ENCODE assay signal across 8 cellular contexts in genomic region chr1:6423321-6423999, GRCh38. TPM values are rescaled to one million over a fixed set of nuclear protein-coding genes. Genes with fewer than 3 reads are reported as not detected.
DNase-seq lines count a peak whose midpoint lies in the region; ATAC-seq and TF ChIP-seq lines count a peak whose summit lies in the region.

No MANE protein-coding gene starts in this region.

- H3K27me3 Mint-ChIP-seq in activated naive CD8-positive, alpha-beta T cell, result peaks cover 12% of the 10 kb centered on the region
- H3K27me3 Mint-ChIP-seq in immature natural killer cell (ENCODE audit: low read depth in 3 of 3), result peaks cover 8 to 16% (median 9%) of the 10 kb centered on the region in 3 donors

- no peaks in the 10 kb centered on the region for H3K36me3 Mint-ChIP-seq in activated naive CD8-positive, alpha-beta T cell
- H3K36me3 Mint-ChIP-seq in immature natural killer cell, result no peaks in the 10 kb centered on the region

- H3K79me2 ChIP-seq in SU-DHL-6 (ENCODE audit: insufficient read depth, low read length), result no peaks in the 10 kb centered on the region

- no peaks in the 10 kb centered on the region for H3K9me3 ChIP-seq in SU-DHL-6 (ENCODE audit: insufficient read depth, low read length)

- H3K9ac ChIP-seq in SU-DHL-6 (ENCODE audit: low read length), result no peak overlapping the region

- ATAC-seq in GM21786 (IDR thresholded peaks at IDR 0.05; ENCODE audit: unreplicated experiment), result no peak

- DNase-seq in EL, result peak; percentile 63
- DNase-seq in Kasumi-1 (lab: John Stamatoyannopoulos, UW), result peak; percentile 28 to 57
- DNase-seq in immature natural killer cell, result peak; percentile 21 to 41 (median 32)
- DNase-seq in stimulated activated CD4-positive, alpha-beta T cell treated with anti-CD3 and anti-CD28 coated beads, TNF-alpha, amount 100 ng/mL, for 1 hour (ENCODE audit: low read depth in 3 of 3, low spot score in 1 of 3), result peak; percentile 38 to 64 (median 48)
- no peak for DNase-seq in AG08396 (ENCODE audit: low spot score)

- no peaks in the 10 kb centered on the region for H4K20me1 ChIP-seq in SU-DHL-6 (ENCODE audit: low read depth, low read length)

- H3K4me2 ChIP-seq in SU-DHL-6 (ENCODE audit: low read depth, low read length, poor library complexity, severe bottlenecking), result no peak overlapping the region

- no peak overlapping the region for H3K27ac Mint-ChIP-seq in activated naive CD8-positive, alpha-beta T cell
- H3K27ac Mint-ChIP-seq in immature natural killer cell, result no peak overlapping the region

- H3K4me3 ChIP-seq in SU-DHL-6 (ENCODE audit: insufficient read depth, low read length, poor library complexity, severe bottlenecking), result no peak overlapping the region

- H3K36me3 ChIP-seq in SU-DHL-6 (ENCODE audit: low read length), result no peaks in the 10 kb centered on the region

- H3K4me1 Mint-ChIP-seq in activated naive CD8-positive, alpha-beta T cell (ENCODE audit: low read depth), result peaks cover 10% of the 10 kb centered on the region
- H3K4me1 Mint-ChIP-seq in immature natural killer cell, result peaks cover 7 to 11% of the 10 kb centered on the region in 2 donors

- H3K4me3 Mint-ChIP-seq in activated naive CD8-positive, alpha-beta T cell, result peak overlapping the region; percentile 63
- peak overlapping the region in 4 of 5 donors; percentile 47 to 68 (median 59) for H3K4me3 Mint-ChIP-seq in immature natural killer cell

- H3K9me3 Mint-ChIP-seq in activated naive CD8-positive, alpha-beta T cell (ENCODE audit: low read depth), result no peaks in the 10 kb centered on the region
- H3K9me3 Mint-ChIP-seq in immature natural killer cell, result peaks cover 0 to 2% (median 0%) of the 10 kb centered on the region in 6 donors

- no peaks in the 10 kb centered on the region for H3F3A ChIP-seq in SU-DHL-6 (ENCODE audit: insufficient read depth)

- peak; percentile 85 for TF ChIP-seq CTCF in SU-DHL-6 (IDR thresholded peaks at IDR 0.05; ENCODE audit: insufficient read depth, low read length, poor library complexity, severe bottlenecking)

- no peaks in the 10 kb centered on the region for H3K27me3 ChIP-seq in SU-DHL-6 (ENCODE audit: low read length)

- H2AFZ ChIP-seq in SU-DHL-6 (ENCODE audit: low read depth, low read length, severe bottlenecking), result no peak overlapping the region

- H3K27ac ChIP-seq in SU-DHL-6 (ENCODE audit: low read depth, low read length), result no peak overlapping the region

- H3K9me2 ChIP-seq in SU-DHL-6 (replicated peaks; ENCODE audit: insufficient read depth, low read length), result no peaks in the 10 kb centered on the region

RNA-seq across cellular contexts. Expression of gene ESPN, which starts 1.1 kb away (rescaled TPM):
- not detected for polyA plus RNA-seq in immature natural killer cell

RNA-seq across cellular contexts. Expression of gene HES2, which starts 3.7 kb away (rescaled TPM):
- polyA plus RNA-seq in immature natural killer cell, result not detected

RNA-seq across cellular contexts. Expression of gene ACOT7, which starts 29.9 kb away (rescaled TPM):
- polyA plus RNA-seq in immature natural killer cell, result 10 to 100 TPM; 26.7 to 31.2 (median 28.9) TPM

RNA-seq across cellular contexts. Expression of gene TNFRSF25, which starts 42.5 kb away (rescaled TPM):
- polyA plus RNA-seq in immature natural killer cell, result 10 to 100 TPM in 1 of 3 donors, 1 to 10 TPM in 2; 3.1 to 15.3 (median 9.8) TPM
